Comparison of ENCODE assay signal across 26 cellular contexts in the genomic region with DNA sequence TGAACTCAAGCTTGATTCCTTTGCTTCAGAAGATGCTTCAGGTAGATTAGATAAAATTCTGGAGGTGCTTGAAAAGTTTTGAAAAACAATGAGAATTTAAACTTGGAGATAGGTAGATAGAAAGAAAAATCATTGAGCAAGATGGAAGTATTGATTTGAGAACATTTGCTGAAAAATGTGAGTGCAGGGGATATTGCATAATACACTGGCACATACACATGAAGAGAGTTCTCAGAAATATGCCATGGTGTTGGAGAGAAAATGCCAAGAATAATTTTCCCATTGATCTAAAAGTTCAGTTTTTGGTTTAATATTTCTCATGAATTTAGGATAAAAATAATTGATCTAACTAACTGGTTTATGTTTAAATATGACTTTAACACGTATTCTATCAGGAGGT.
"Had no signal": no experiment of that assay in that cellular context is flagged by ENCODE, and none has a peak within 500 bp of the region (broad histone marks: within the 10 kb centered on the region; RNA-seq: fewer than 3 reads in every experiment).

No MANE protein-coding gene starts in this region.

- H3K36me3 Mint-ChIP-seq: mesothelial cell of epicardium; naive B cell; natural killer cell; neural progenitor cell; stimulated activated effector memory CD8-positive, alpha-beta T cell treated with anti-CD3 and anti-CD28 coated beads, Interleukin-12 subunit alpha, Interleukin-12 subunit beta, amount 100 ng/mL, for 72 hours; type B pancreatic cell had no signal

- H3K4me1 Mint-ChIP-seq: naive B cell; natural killer cell; stimulated activated effector memory CD8-positive, alpha-beta T cell treated with anti-CD3 and anti-CD28 coated beads, Interleukin-12 subunit alpha, Interleukin-12 subunit beta, amount 100 ng/mL, for 72 hours had no signal

- H3K9me3 Mint-ChIP-seq: mesothelial cell of epicardium; nephron progenitor cell; neural progenitor cell; stimulated activated effector memory CD8-positive, alpha-beta T cell treated with anti-CD3 and anti-CD28 coated beads, Interleukin-12 subunit alpha, Interleukin-12 subunit beta, amount 100 ng/mL, for 72 hours; stimulated activated naive CD8-positive, alpha-beta T cell treated with anti-CD3 and anti-CD28 coated beads, Interleukin-15, Interleukin-2, amounts not matched to agents 100 ng/mL and 50 ng/mL, for 24 hours had no signal

- H3K9me3 ChIP-seq: heart right ventricle, left lung, neutrophil, ovary, right atrium auricular region, spleen, tibial nerve, vagina had no signal

- H2AFZ ChIP-seq: hepatocyte, neural progenitor cell had no signal

- H3K36me3 ChIP-seq: heart right ventricle, left lung, neural progenitor cell, neutrophil, ovary, right atrium auricular region, spleen, tibial nerve, vagina had no signal

- H3K79me2 ChIP-seq: hepatocyte had no signal

- H3K4me3 Mint-ChIP-seq: mesothelial cell of epicardium; naive B cell; natural killer cell; nephron progenitor cell; neural progenitor cell; stimulated activated effector memory CD8-positive, alpha-beta T cell treated with anti-CD3 and anti-CD28 coated beads, Interleukin-12 subunit alpha, Interleukin-12 subunit beta, amount 100 ng/mL, for 72 hours; stimulated activated naive CD8-positive, alpha-beta T cell treated with anti-CD3 and anti-CD28 coated beads, Interleukin-15, Interleukin-2, amounts not matched to agents 100 ng/mL and 50 ng/mL, for 24 hours; type B pancreatic cell had no signal

- H3K27ac Mint-ChIP-seq: mesothelial cell of epicardium; naive B cell; natural killer cell; nephron progenitor cell; neural progenitor cell; progenitor cell of endocrine pancreas; stimulated activated effector memory CD8-positive, alpha-beta T cell treated with anti-CD3 and anti-CD28 coated beads, Interleukin-12 subunit alpha, Interleukin-12 subunit beta, amount 100 ng/mL, for 72 hours; stimulated activated naive CD8-positive, alpha-beta T cell treated with anti-CD3 and anti-CD28 coated beads, Interleukin-15, Interleukin-2, amounts not matched to agents 100 ng/mL and 50 ng/mL, for 24 hours; type B pancreatic cell had no signal

- H3K4me2 ChIP-seq: hepatocyte, neural progenitor cell had no signal

- H3K4me1 ChIP-seq: left lung, spleen, tibial nerve, vagina had no signal

- DNase-seq: heart right ventricle; left cardiac atrium; left lung; mesendoderm; naive B cell; natural killer cell; nephron progenitor cell; ovary; spleen; stimulated activated CD4-positive, alpha-beta T cell treated with anti-CD3 and anti-CD28 coated beads, Interleukin-4, amount 100 ng/mL, for 24 hours; stimulated activated naive CD4-positive, alpha-beta T cell; substantia nigra had no signal

- H3K27me3 Mint-ChIP-seq: progenitor cell of endocrine pancreas, type B pancreatic cell had no signal

- H3K9ac ChIP-seq: neural progenitor cell had no signal

- ATAC-seq: heart right ventricle; left lung; natural killer cell; sciatic nerve; stimulated activated effector memory CD8-positive, alpha-beta T cell treated with anti-CD3 and anti-CD28 coated beads, Interleukin-12 subunit alpha, Interleukin-12 subunit beta, amount 100 ng/mL, for 72 hours had no signal

- H3K27ac ChIP-seq: heart right ventricle, hepatocyte, left lung, neural progenitor cell, neutrophil, ovary, right atrium auricular region, skin epidermis, spleen, tibial nerve, vagina had no signal

- H3K27me3 ChIP-seq: heart right ventricle, hepatocyte, left lung, neural progenitor cell, neutrophil, ovary, right atrium auricular region, tibial nerve, vagina had no signal

- H3K4me3 ChIP-seq: heart right ventricle, hepatocyte, left lung, lung, neural progenitor cell, ovary, right atrium auricular region, skin epidermis, spleen, tibial nerve, vagina had no signal
